19 cellular contexts compared by ENCODE assay signal in the genomic region with DNA sequence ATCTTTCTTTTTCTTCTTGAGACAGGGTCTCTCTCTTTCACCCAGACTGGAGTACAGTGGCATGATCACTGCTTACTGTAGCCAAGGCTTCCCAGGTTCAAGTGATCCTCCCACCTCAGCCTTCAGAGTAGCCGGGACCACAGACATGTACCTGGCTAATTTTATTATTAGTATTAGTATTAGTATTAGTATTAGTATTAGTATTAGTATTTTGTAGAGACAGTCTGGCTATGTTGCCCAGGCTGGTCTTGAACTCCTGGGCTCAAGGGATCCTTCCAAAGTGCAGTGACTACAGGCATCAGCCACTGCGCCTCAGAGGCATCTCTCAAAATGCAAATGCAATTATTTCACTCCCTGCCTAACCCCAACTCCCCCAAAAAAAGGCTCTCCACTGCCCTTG. TPM values are rescaled to one million over a fixed set of nuclear protein-coding genes. Genes with fewer than 3 reads are reported as not detected.
DNase-seq lines count a peak whose midpoint lies in the region; ATAC-seq and TF ChIP-seq lines count a peak whose summit lies in the region.
"Had no signal": no experiment of that assay in that cellular context is flagged by ENCODE, and none has a peak within 500 bp of the region (broad histone marks: within the 10 kb centered on the region; RNA-seq: fewer than 3 reads in every experiment).

No MANE protein-coding gene starts in this region.

- H3K27ac ChIP-seq in RWPE2 (ENCODE audit: poor library complexity, severe bottlenecking), result no peak overlapping the region
- no peak overlapping the region for H3K27ac ChIP-seq in thoracic aorta
- H3K27ac ChIP-seq: BLaER1 treated with 17β-estradiol and CSF1 and Interleukin-3, amounts not matched to agents 10 nM and 100 nM had no signal

- H3K27me3 Mint-ChIP-seq in natural killer cell (ENCODE audit: low read depth in 2 of 2), result peaks cover 9 to 33% of the 10 kb centered on the region in 2 donors
- H3K27me3 Mint-ChIP-seq in natural killer cell treated with Interleukin-12 subunit alpha and Interleukin-12 subunit beta and Interleukin-15 and Interleukin-18, amount 100 ng/mL, for 72 hours, result peaks cover 17 to 36% of the 10 kb centered on the region in 2 donors
- H3K27me3 Mint-ChIP-seq in nephron (ENCODE audit: low read depth), result peaks cover 4% of the 10 kb centered on the region

- ATAC-seq in natural killer cell (no peak), RWPE2 (ENCODE audit: low read depth) (no peak), thoracic aorta (ENCODE audit: insufficient number of reproducible peaks, low FRiP score, low read depth) (no peak), HG03521 (IDR thresholded peaks at IDR 0.05; ENCODE audit: unreplicated experiment) (no peak), HG03175 (IDR thresholded peaks at IDR 0.05; ENCODE audit: unreplicated experiment) (no peak)
- ATAC-seq in natural killer cell treated with Interleukin-12 subunit alpha and Interleukin-12 subunit beta and Interleukin-15 and Interleukin-18, amount 100 ng/mL, for 72 hours, result no peak

- intact Hi-C loops in natural killer cell (cut with micrococcal nuclease), result no loop called here

- H3K9me3 ChIP-seq in RWPE2 (ENCODE audit: severe bottlenecking) (no peaks in the 10 kb centered on the region), thoracic aorta (no peaks in the 10 kb centered on the region)

- H3K27ac Mint-ChIP-seq in natural killer cell, result no peak overlapping the region
- no peak overlapping the region for H3K27ac Mint-ChIP-seq in natural killer cell treated with Interleukin-12 subunit alpha and Interleukin-12 subunit beta and Interleukin-15 and Interleukin-18, amount 100 ng/mL, for 72 hours
- H3K27ac Mint-ChIP-seq in nephron, result no peak overlapping the region

- POLR2A ChIA-PET in HEK293T (lab: Yijun Ruan, JAX), result no interaction called here

- H3K36me3 Mint-ChIP-seq in natural killer cell (no peaks in the 10 kb centered on the region), nephron (ENCODE audit: low read depth) (peaks cover 15% of the 10 kb centered on the region)
- no peaks in the 10 kb centered on the region for H3K36me3 Mint-ChIP-seq in natural killer cell treated with Interleukin-12 subunit alpha and Interleukin-12 subunit beta and Interleukin-15 and Interleukin-18, amount 100 ng/mL, for 72 hours
- H3K36me3 Mint-ChIP-seq: CD8-positive, alpha-beta memory T cell had no signal

- DNase-seq in natural killer cell (no peak), RWPE2 (ENCODE audit: low spot score) (peak; percentile 28), thoracic aorta (ENCODE audit: low spot score) (no peak), HEK293T (ENCODE audit: extremely low spot score) (no peak)
- DNase-seq in natural killer cell treated with Interleukin-12 subunit alpha and Interleukin-12 subunit beta and Interleukin-15 and Interleukin-18, amount 100 ng/mL, for 72 hours (ENCODE audit: low spot score), result no peak
- DNase-seq: CD8-positive, alpha-beta memory T cell; DMS79; NCI-H1092 treated with DMSO at 0.1 percent for 48 hours; NCI-H2081; NCI-H2171 treated with DMSO at 0.1 percent for 48 hours; NCI-H446 treated with DMSO at 0.1 percent for 48 hours; Right ventricle myocardium superior had no signal

- no peaks in the 10 kb centered on the region for H3K9me3 Mint-ChIP-seq in natural killer cell
- no peaks in the 10 kb centered on the region for H3K9me3 Mint-ChIP-seq in natural killer cell treated with Interleukin-12 subunit alpha and Interleukin-12 subunit beta and Interleukin-15 and Interleukin-18, amount 100 ng/mL, for 72 hours
- no peaks in the 10 kb centered on the region for H3K9me3 Mint-ChIP-seq in nephron
- H3K9me3 Mint-ChIP-seq: CD8-positive, alpha-beta memory T cell had no signal

- H3K4me1 Mint-ChIP-seq in natural killer cell (peaks cover 6 to 14% of the 10 kb centered on the region in 2 donors), nephron (peaks cover 19% of the 10 kb centered on the region)
- H3K4me1 Mint-ChIP-seq in natural killer cell treated with Interleukin-12 subunit alpha and Interleukin-12 subunit beta and Interleukin-15 and Interleukin-18, amount 100 ng/mL, for 72 hours (ENCODE audit: low read depth in 2 of 2), result peaks cover 10% of the 10 kb centered on the region in 2 donors

- H3K27me3 ChIP-seq in RWPE2 (ENCODE audit: insufficient read depth, poor library complexity, severe bottlenecking) (no peaks in the 10 kb centered on the region), thoracic aorta (replicated peaks; ENCODE audit: insufficient read depth) (no peaks in the 10 kb centered on the region)

- no peak overlapping the region for H3K4me3 ChIP-seq in RWPE2 (ENCODE audit: severe bottlenecking)
- peak overlapping the region; percentile 80 for H3K4me3 ChIP-seq in thoracic aorta

- H3K4me3 Mint-ChIP-seq in natural killer cell (peak overlapping the region; percentile 39), nephron (peak overlapping the region; percentile 75 to 88 (median 86))
- H3K4me3 Mint-ChIP-seq in natural killer cell treated with Interleukin-12 subunit alpha and Interleukin-12 subunit beta and Interleukin-15 and Interleukin-18, amount 100 ng/mL, for 72 hours, result no peak overlapping the region

- no peaks in the 10 kb centered on the region for H3K4me1 ChIP-seq in RWPE2 (ENCODE audit: insufficient read depth, poor library complexity, severe bottlenecking)
- H3K4me1 ChIP-seq in thoracic aorta (ENCODE audit: control insufficient read depth in 1 of 2, low read depth in 2 of 2), result peaks cover 5 to 17% of the 10 kb centered on the region in 2 donors

- H3K36me3 ChIP-seq in RWPE2 (ENCODE audit: low read depth) (no peaks in the 10 kb centered on the region), thoracic aorta (no peaks in the 10 kb centered on the region)

- CTCF ChIA-PET in HEK293T (lab: Yijun Ruan, JAX), result no interaction called here

- TF ChIP-seq CTCF in natural killer cell (IDR thresholded peaks at IDR 0.05), result no peak
- TF ChIP-seq CTCF in RWPE2 (IDR thresholded peaks at IDR 0.05; ENCODE audit: poor library complexity, severe bottlenecking), result no peak
- no peak for TF ChIP-seq CTCF in nephron (IDR thresholded peaks at IDR 0.05; ENCODE audit: unreplicated experiment in 3 of 3)
- no peak for TF ChIP-seq CTCF in thoracic aorta (IDR thresholded peaks at IDR 0.05)

TF ChIP-seq in HEK293T, 16 proteins besides CTCF, POLR2A, EP300 and RAD21:
- no peak for TF ChIP-seq CTBP1 (IDR thresholded peaks at IDR 0.05; ENCODE audit: borderline replicate concordance)
- no peak for TF ChIP-seq HDGF (IDR thresholded peaks at IDR 0.05; ENCODE audit: borderline replicate concordance)
- TF ChIP-seq BHLHE40 (IDR thresholded peaks at IDR 0.05; ENCODE audit: borderline replicate concordance), result no peak
- TF ChIP-seq FOXM1 (IDR thresholded peaks at IDR 0.05; ENCODE audit: borderline replicate concordance), result no peak
- TF ChIP-seq ZNF384 (IDR thresholded peaks at IDR 0.05), result no peak
- no peak for TF ChIP-seq SUZ12 (IDR thresholded peaks at IDR 0.05)
- TF ChIP-seq TARDBP (IDR thresholded peaks at IDR 0.05), result no peak
- no peak for TF ChIP-seq FOXK2 (IDR thresholded peaks at IDR 0.05)
- no peak for TF ChIP-seq ELF4 (IDR thresholded peaks at IDR 0.05)
- no peak for TF ChIP-seq ARNT (IDR thresholded peaks at IDR 0.05)
- TF ChIP-seq PKNOX1 (IDR thresholded peaks at IDR 0.05), result no peak
- TF ChIP-seq SP1 (IDR thresholded peaks at IDR 0.05), result no peak
- no peak for TF ChIP-seq L3MBTL2 (conservative IDR thresholded peaks at IDR 0.05)
- TF ChIP-seq FOXA1 (IDR thresholded peaks at IDR 0.05), result no peak
- no peak for TF ChIP-seq NFRKB (IDR thresholded peaks at IDR 0.05)
TF ChIP-seq in HEK293T: peak in this region for 0.

RNA-seq across cellular contexts. Expression of gene KIF7, which starts 1.7 kb away (rescaled TPM):
- total RNA-seq in natural killer cell, result 1 to 10 TPM in 2 of 3 donors, under 1 TPM in 1; 0.93 to 3.6 (median 1.6) TPM
- 1 to 10 TPM in 1 of 2 donors, under 1 TPM in 1; 1.00 to 1.4 TPM for total RNA-seq in natural killer cell treated with Interleukin-12 subunit alpha and Interleukin-12 subunit beta and Interleukin-15 and Interleukin-18, amount 100 ng/mL, for 72 hours
- 10 to 100 TPM; 26.4 to 28.4 TPM for total RNA-seq in thoracic aorta

RNA-seq across cellular contexts. Expression of gene PLIN1, which starts 25.6 kb away (rescaled TPM):
- total RNA-seq in natural killer cell (under 1 TPM; 0.40 to 0.75 (median 0.66) TPM), thoracic aorta (10 to 100 TPM in 1 of 2 donors, 1 to 10 TPM in 1; 5.7 to 24.2 TPM)
- 1 to 10 TPM in 1 of 2 donors, under 1 TPM in 1; 0.33 to 1.0 TPM for total RNA-seq in natural killer cell treated with Interleukin-12 subunit alpha and Interleukin-12 subunit beta and Interleukin-15 and Interleukin-18, amount 100 ng/mL, for 72 hours
- total RNA-seq: A172, H7, LHCN-M2 had no signal

RNA-seq across cellular contexts. Expression of gene PEX11A, which starts 37.0 kb away (rescaled TPM):
- total RNA-seq in natural killer cell (1 to 10 TPM; 2.0 to 3.1 (median 3.1) TPM), thoracic aorta (10 to 100 TPM in 1 of 2 donors, 1 to 10 TPM in 1; 4.5 to 17.3 TPM)
- 1 to 10 TPM; 3.1 to 3.2 TPM for total RNA-seq in natural killer cell treated with Interleukin-12 subunit alpha and Interleukin-12 subunit beta and Interleukin-15 and Interleukin-18, amount 100 ng/mL, for 72 hours

RNA-seq across cellular contexts. Expression of gene WDR93, which starts 37.0 kb away (rescaled TPM):
- under 1 TPM in 2 of 3 donors, not detected in 1; 0.25 to 0.38 TPM for total RNA-seq in natural killer cell
- not detected for total RNA-seq in natural killer cell treated with Interleukin-12 subunit alpha and Interleukin-12 subunit beta and Interleukin-15 and Interleukin-18, amount 100 ng/mL, for 72 hours
- total RNA-seq in thoracic aorta, result not detected
- total RNA-seq: A172; CD8-positive, alpha-beta memory T cell; H7; LHCN-M2 had no signal

Comparison
In these comparisons a context has a peak if more than half of its experiments do, and no peak if none do; other contexts are left out.
1. RNA of gene KIF7, which starts 1.7 kb away (total RNA-seq): 26.4 to 28.4 TPM in thoracic aorta; 0.93 to 3.6 TPM in natural killer cell and 1.00 to 1.4 TPM in natural killer cell treated with Interleukin-12 subunit alpha and Interleukin-12 subunit beta and Interleukin-15 and Interleukin-18, amount 100 ng/mL, for 72 hours; every median in the first group is over 4 times any median in the second.